2 cellular contexts compared by ENCODE assay signal in genomic region chr1:26224606-26225005, GRCh38.
A peak's percentile ranks its signal among the peaks of the same experiment; 100 is the strongest.
TF ChIP-seq lines count a peak whose summit lies in the region.

No MANE protein-coding gene starts in this region.

TF ChIP-seq in WTC11, 78 proteins besides CTCF, POLR2A, EP300 and RAD21:
- TF ChIP-seq USF2 (CRISPR knock-in tag; IDR thresholded peaks at IDR 0.05) (no peak), ZNF121 (CRISPR knock-in tag; IDR thresholded peaks at IDR 0.05) (no peak), PRDM15 (CRISPR knock-in tag; IDR thresholded peaks at IDR 0.05) (no peak)

TF ChIP-seq in HepG2, 621 proteins besides CTCF, POLR2A, EP300 and RAD21:
- TF ChIP-seq MED13 (CRISPR knock-in tag; IDR thresholded peaks at IDR 0.05) (0 out of 2 replicates have a peak, but pooled peaks have one; percentile 12), GMEB2 (CRISPR knock-in tag; IDR thresholded peaks at IDR 0.05; ENCODE audit: low read depth) (no peak), NCOR1 (IDR thresholded peaks at IDR 0.05; ENCODE audit: borderline replicate concordance, low read length) (no peak)
TF ChIP-seq in HepG2: peak in this region for 1.
